27 cellular contexts compared by ENCODE assay signal in genomic region chr7:148794476-148794875, GRCh38.
"Had no signal": no experiment of that assay in that cellular context is flagged by ENCODE, and none has a peak within 500 bp of the region (broad histone marks: within the 10 kb centered on the region; RNA-seq: fewer than 3 reads in every experiment).

No MANE protein-coding gene starts in this region.

- ATAC-seq: activated CD4-positive, alpha-beta T cell treated with anti-CD3 and anti-CD28 coated beads for 36 hours; activated T-cell treated with anti-CD3 and anti-CD28 coated beads, Interleukin-2, amount 50 U/mL, for 4 hours; body of pancreas; gastroesophageal sphincter; heart right ventricle had no signal

- H3K4me3 Mint-ChIP-seq: activated CD4-positive, alpha-beta memory T cell treated with anti-CD3 and anti-CD28 coated beads for 36 hours; activated CD4-positive, alpha-beta T cell treated with anti-CD3 and anti-CD28 coated beads for 36 hours; activated CD4-positive, alpha-beta T cell treated with anti-CD3 and anti-CD28 coated beads, Interleukin-2, amount 10 ng/mL, durations not matched to agents 24 days and 14 days; activated naive CD4-positive, alpha-beta T cell treated with anti-CD3 and anti-CD28 coated beads for 36 hours; activated naive CD8-positive, alpha-beta T cell; activated T-cell treated with anti-CD3 and anti-CD28 coated beads, Interleukin-2, amount 50 U/mL, for 4 hours; activated T-helper 1 cell treated with anti-CD3 and anti-CD28 coated beads, Interleukin-12 subunit alpha, Interleukin-12 subunit beta, Interleukin-2, Interleukin-4 antibody, amounts not matched to agents 30 ng/mL and 10 ng/mL and 1 ng/mL, durations not matched to agents 14 hours and 24 hours and 36 hours had no signal

- H3K27me3 Mint-ChIP-seq: activated CD4-positive, alpha-beta memory T cell treated with anti-CD3 and anti-CD28 coated beads for 36 hours; activated CD4-positive, alpha-beta T cell treated with anti-CD3 and anti-CD28 coated beads for 36 hours; activated CD4-positive, alpha-beta T cell treated with anti-CD3 and anti-CD28 coated beads, Interleukin-2, amount 10 ng/mL, durations not matched to agents 24 days and 14 days; activated naive CD8-positive, alpha-beta T cell had no signal

- H3K27ac ChIP-seq: body of pancreas, colonic mucosa, epithelial cell of prostate, esophagus squamous epithelium, gastroesophageal sphincter, heart right ventricle, hepatocyte had no signal

- H3K4me2 ChIP-seq: hepatocyte had no signal

- H3K79me2 ChIP-seq: hepatocyte had no signal

- H3K9me3 Mint-ChIP-seq: activated CD4-positive, alpha-beta memory T cell treated with anti-CD3 and anti-CD28 coated beads for 36 hours; activated naive CD4-positive, alpha-beta T cell treated with anti-CD3 and anti-CD28 coated beads for 36 hours; activated T-cell treated with anti-CD3 and anti-CD28 coated beads, Interleukin-2, amount 50 U/mL, for 4 hours; activated T-helper 1 cell treated with anti-CD3 and anti-CD28 coated beads, Interleukin-12 subunit alpha, Interleukin-12 subunit beta, Interleukin-2, Interleukin-4 antibody, amounts not matched to agents 30 ng/mL and 10 ng/mL and 1 ng/mL, durations not matched to agents 14 hours and 24 hours and 36 hours; activated T-helper 2 cell treated with anti-CD3 and anti-CD28 coated beads, Interferon-gamma antibody, Interleukin-2, Interleukin-4, amounts not matched to agents 10 μg/mL and 5 μg/mL and 100 μg/mL, durations not matched to agents 14 hours and 24 hours and 36 hours had no signal

- H3K27me3 ChIP-seq: body of pancreas, colonic mucosa, esophagus squamous epithelium, gastroesophageal sphincter, heart right ventricle, hepatocyte had no signal

- H3K9me3 ChIP-seq: body of pancreas, colonic mucosa, esophagus squamous epithelium, gastroesophageal sphincter had no signal

- H2AFZ ChIP-seq: hepatocyte had no signal

- H3K36me3 ChIP-seq: colonic mucosa had no signal

- DNase-seq: activated CD4-positive, alpha-beta memory T cell treated with anti-CD3 and anti-CD28 coated beads for 36 hours; activated CD4-positive, alpha-beta T cell treated with anti-CD3 and anti-CD28 coated beads for 36 hours; activated CD4-positive, alpha-beta T cell treated with anti-CD3 and anti-CD28 coated beads, Interleukin-2, amount 10 ng/mL, durations not matched to agents 24 days and 14 days; activated CD4-positive, CD25-positive, alpha-beta regulatory T cell; activated CD4-positive, CD25-positive, alpha-beta regulatory T cell treated with anti-CD3 and anti-CD28 coated beads, Interleukin-2, amount 50 U/mL, for 72 hours; activated CD8-positive, alpha-beta memory T cell treated with anti-CD3 and anti-CD28 coated beads, Interleukin-2, amount 50 U/mL, for 48 hours; activated effector memory CD4-positive, alpha-beta T cell treated with anti-CD3 and anti-CD28 coated beads, Interleukin-2, amount 50 U/mL, for 16 hours; activated naive CD4-positive, alpha-beta T cell treated with anti-CD3 and anti-CD28 coated beads for 36 hours; activated T-cell treated with anti-CD3 and anti-CD28 coated beads, Interleukin-2, amount 50 U/mL, for 4 hours; amniotic stem cell; anterior cingulate cortex; body of pancreas; caudate nucleus; cerebellar nuclear complex; colonic mucosa; effector CD8-positive, alpha-beta T cell; esophagus squamous epithelium; foreskin melanocyte; heart right ventricle; T-helper 2 cell had no signal

- H3K4me3 ChIP-seq: body of pancreas, colonic mucosa, esophagus squamous epithelium, gastroesophageal sphincter, heart right ventricle, hepatocyte had no signal

- H3K4me1 ChIP-seq: body of pancreas, colonic mucosa, esophagus squamous epithelium, gastroesophageal sphincter, heart right ventricle had no signal

- H3K27ac Mint-ChIP-seq: activated CD4-positive, alpha-beta T cell treated with anti-CD3 and anti-CD28 coated beads for 36 hours; activated CD4-positive, alpha-beta T cell treated with anti-CD3 and anti-CD28 coated beads, Interleukin-2, amount 10 ng/mL, durations not matched to agents 24 days and 14 days; activated naive CD4-positive, alpha-beta T cell treated with anti-CD3 and anti-CD28 coated beads for 36 hours; activated naive CD8-positive, alpha-beta T cell; activated T-helper 1 cell treated with anti-CD3 and anti-CD28 coated beads, Interleukin-12 subunit alpha, Interleukin-12 subunit beta, Interleukin-2, Interleukin-4 antibody, amounts not matched to agents 30 ng/mL and 10 ng/mL and 1 ng/mL, durations not matched to agents 14 hours and 24 hours and 36 hours; activated T-helper 2 cell treated with anti-CD3 and anti-CD28 coated beads, Interferon-gamma antibody, Interleukin-2, Interleukin-4, amounts not matched to agents 10 μg/mL and 5 μg/mL and 100 μg/mL, durations not matched to agents 14 hours and 24 hours and 36 hours had no signal

- FAIRE-seq: endometrium had no signal
